ENCODE assay signal across 8 cellular contexts in the genomic region with DNA sequence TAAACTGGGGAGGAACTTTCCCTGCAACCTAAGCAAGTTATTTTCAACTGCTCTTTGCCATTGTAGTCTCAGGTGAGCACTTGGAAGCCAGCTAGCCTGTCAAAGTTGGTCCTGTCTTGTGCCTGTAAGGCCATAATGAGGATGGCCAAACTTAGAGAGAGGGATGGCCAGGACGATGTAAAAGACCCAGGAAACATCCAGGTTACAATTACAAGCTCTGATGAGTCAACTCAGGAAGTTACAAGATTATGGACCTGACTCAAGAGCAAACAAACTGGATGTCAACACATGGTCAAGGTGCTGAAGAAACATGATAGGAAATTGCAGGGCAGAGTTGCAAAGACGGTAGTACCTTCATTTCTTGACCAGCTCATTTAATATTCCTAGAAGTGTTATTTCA. TPM values are rescaled to one million over a fixed set of nuclear protein-coding genes. Genes with fewer than 3 reads are reported as not detected.
DNase-seq lines count a peak whose midpoint lies in the region; ATAC-seq lines count a peak whose summit lies in the region.

No MANE protein-coding gene starts in this region.

- H3K36me3 ChIP-seq in adipocyte (ENCODE audit: control insufficient read depth, insufficient read depth, low read length, severe bottlenecking) = peaks cover 9% of the 10 kb centered on the region

- intact Hi-C loops in head of caudate nucleus (cut with DNase I) = loop anchor here (5.0 kb wide), 1 partner anchor 45 kb away; no protein-coding TSS in a partner anchor

- H3K36me3 Mint-ChIP-seq in memory B cell = peaks cover 8% of the 10 kb centered on the region

- peaks cover 48% of the 10 kb centered on the region for H3K4me1 Mint-ChIP-seq in memory B cell

- ATAC-seq in memory B cell (ENCODE audit: low read depth) = no peak
- no peak for ATAC-seq in left lobe of liver
- ATAC-seq in GM21367 (IDR thresholded peaks at IDR 0.05; ENCODE audit: unreplicated experiment) = no peak
- ATAC-seq in GM18870 (IDR thresholded peaks at IDR 0.05; ENCODE audit: unreplicated experiment) = no peak

- peak overlapping the region; percentile 88 for H3K4me3 Mint-ChIP-seq in memory B cell

- peak overlapping the region; percentile 91 for H3K9ac ChIP-seq in adipocyte (ENCODE audit: low read length)

- no peaks in the 10 kb centered on the region for H3K27me3 ChIP-seq in adipocyte (replicated peaks; ENCODE audit: control insufficient read depth, insufficient read depth, low read length)

- peaks cover 19% of the 10 kb centered on the region for H3K4me1 ChIP-seq in adipocyte (ENCODE audit: control insufficient read depth, insufficient read depth, low read length)

- H3K27me3 Mint-ChIP-seq in memory B cell = no peaks in the 10 kb centered on the region

- no peaks in the 10 kb centered on the region for H3K9me3 ChIP-seq in adipocyte (ENCODE audit: control insufficient read depth, low read length)

- H3K27ac Mint-ChIP-seq in memory B cell = peak overlapping the region; percentile 93

- no peaks in the 10 kb centered on the region for H3K9me3 Mint-ChIP-seq in memory B cell

- DNase-seq in ACHN = peak; percentile 8
- DNase-seq in HCEC 1CT = peak; percentile 45
- DNase-seq in adipocyte (ENCODE audit: low read depth) = peak; percentile 51
- no peak for DNase-seq in memory B cell (ENCODE audit: low spot score in 2 of 2)
- no peak for DNase-seq in left lobe of liver (ENCODE audit: low spot score)
- DNase-seq in head of caudate nucleus = no peak

- in situ Hi-C loops in ACHN (cut with HindIII; ENCODE audit: low pct_ligation_motif_present, low pct_unique_long_range_greater_than_20kb, low sequenced_read_pairs) = no loop called here

- H3K4me3 ChIP-seq in adipocyte (ENCODE audit: low read length) = peak overlapping the region; percentile 83

RNA-seq across cellular contexts. Expression of a gene that starts 1.6 kb away (rescaled TPM):
- 14.4 TPM for total RNA-seq in left lobe of liver

RNA-seq across cellular contexts. Expression of a gene that starts 6.6 kb away (rescaled TPM):
- total RNA-seq in left lobe of liver = 16.6 TPM

RNA-seq across cellular contexts. Expression of a gene that starts 25.6 kb away (rescaled TPM):
- total RNA-seq in left lobe of liver = 29.0 TPM

RNA-seq across cellular contexts. Expression of a gene that starts 48.5 kb away (rescaled TPM):
- 183 TPM for total RNA-seq in left lobe of liver

RNA-seq across cellular contexts. Expression of a gene that starts 50.9 kb away (rescaled TPM):
- 13.7 TPM for total RNA-seq in left lobe of liver

Comparison
In these comparisons a context has a peak if more than half of its experiments do, and no peak if none do; other contexts are left out.
1. DNase-seq: peak in ACHN (single experiment), HCEC 1CT (single experiment) and adipocyte (single experiment); none in memory B cell (0 of 2), left lobe of liver (single experiment) and head of caudate nucleus (0 of 42).